3 cellular contexts compared by ENCODE assay signal in the genomic region with DNA sequence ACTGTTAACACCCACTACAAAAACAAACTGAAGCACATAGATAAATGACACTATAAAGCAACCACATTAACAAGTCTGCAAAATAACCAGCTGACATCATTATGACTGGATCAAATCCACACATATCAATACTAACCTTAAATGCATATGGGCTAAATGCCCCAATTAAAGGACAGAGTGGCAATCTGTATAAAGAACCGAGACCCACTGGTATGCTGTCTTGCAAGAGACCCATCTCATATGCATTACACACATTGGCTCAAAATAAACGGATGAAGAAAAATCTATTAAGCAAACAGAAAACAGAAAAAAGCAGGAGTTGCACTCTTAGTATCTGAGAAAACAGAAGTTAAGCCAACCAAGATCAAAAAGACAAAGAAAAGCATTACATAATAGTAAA.
"Had no signal": no experiment of that assay in that cellular context is flagged by ENCODE, and none has a peak within 500 bp of the region (broad histone marks: within the 10 kb centered on the region; RNA-seq: fewer than 3 reads in every experiment).

No MANE protein-coding gene starts in this region.

- DNase-seq: GDM1, GF-D8 had no signal

- H3K4me3 ChIP-seq: GM12878 had no signal
